ENCODE assay signal across 8 cellular contexts in genomic region chr1:19643602-19644419, GRCh38. TPM values are rescaled to one million over a fixed set of nuclear protein-coding genes. Genes with fewer than 3 reads are reported as not detected.
DNase-seq lines count a peak whose midpoint lies in the region; ATAC-seq and TF ChIP-seq lines count a peak whose summit lies in the region.

NBL1 (plus strand) TSS chr1:19644311; CDS start chr1:19655031, 10,720 bp downstream.

- H3K4me1 ChIP-seq in DOHH2 (ENCODE audit: control insufficient read depth, low read length) (peaks cover 3% of the 10 kb centered on the region; the same call in 1 of the 2 replicates), HUES6 (ENCODE audit: control insufficient read depth, insufficient read depth, low read length) (peaks cover 29% of the 10 kb centered on the region)

- H3K4me3 ChIP-seq in DOHH2 (ENCODE audit: low read length) = peak within 1 kb of the TSS; percentile 35
- peak within 1 kb of the TSS; percentile 95 for H3K4me3 ChIP-seq in HUES6 (ENCODE audit: low read depth, low read length)

- TF ChIP-seq POLR2A in GM18505 (IDR thresholded peaks at IDR 0.05; ENCODE audit: borderline replicate concordance, extremely low read depth, insufficient read depth, insufficient read length) = no peak

- H3K36me3 ChIP-seq in DOHH2 (ENCODE audit: control insufficient read depth, low read length) = no peaks in the 10 kb centered on the region
- H3K36me3 ChIP-seq in HUES6 (ENCODE audit: control insufficient read depth, insufficient read depth, low read length) = no peaks in the 10 kb centered on the region

- H3K4me2 ChIP-seq in DOHH2 (ENCODE audit: low read length) = peak within 1 kb of the TSS; percentile 58

- intact Hi-C loops in left colon (cut with DNase I, micrococcal nuclease) = no loop called here

- H4K20me1 ChIP-seq in DOHH2 (ENCODE audit: control insufficient read depth, insufficient read depth, low read depth, low read length) = no peaks in the 10 kb centered on the region

- H3K9me3 ChIP-seq in DOHH2 (ENCODE audit: control insufficient read depth, insufficient read depth, low read length) (no peaks in the 10 kb centered on the region), HUES6 (ENCODE audit: control insufficient read depth, insufficient read depth, low read depth, low read length) (no peaks in the 10 kb centered on the region)

- TF ChIP-seq CTCF in DOHH2 (IDR thresholded peaks at IDR 0.05; ENCODE audit: low read depth, low read length, poor library complexity, severe bottlenecking) = no peak

- peak; percentile 35 for ATAC-seq in left colon
- ATAC-seq in GM18505 (IDR thresholded peaks at IDR 0.05; ENCODE audit: unreplicated experiment) = no peak

- peak within 1 kb of the TSS; percentile 78 for H3K9ac ChIP-seq in HUES6 (ENCODE audit: low read length)

- H3K9me2 ChIP-seq in DOHH2 (replicated peaks; ENCODE audit: control insufficient read depth, low read length) = no peaks in the 10 kb centered on the region

- H3K27me3 ChIP-seq in DOHH2 (ENCODE audit: control insufficient read depth, low read length) = peaks cover 59% of the 10 kb centered on the region
- peaks cover 51% of the 10 kb centered on the region for H3K27me3 ChIP-seq in HUES6 (ENCODE audit: control insufficient read depth, insufficient read depth, low read length)

- H3K79me2 ChIP-seq in DOHH2 (ENCODE audit: control insufficient read depth, low read length) = no peaks in the 10 kb centered on the region

- no peaks in the 10 kb centered on the region for H3F3A ChIP-seq in DOHH2 (ENCODE audit: control insufficient read depth, insufficient read depth)

- peak; percentile 75 to 77 for DNase-seq in activated CD4-positive, alpha-beta T cell treated with anti-CD3 and anti-CD28 coated beads for 4 hours
- DNase-seq in left colon (peak; percentile 79 to 86), NCI-H1092 (lab: John Stamatoyannopoulos, UW) (no peak)
- DNase-seq in stimulated activated CD4-positive, alpha-beta T cell treated with anti-CD3 and anti-CD28 coated beads, Interleukin-1b, Interleukin-23, amount 100 ng/mL, for 48 hours = peak; percentile 51

- H3K27ac ChIP-seq in DOHH2 (ENCODE audit: low read depth, low read length) (no peak within 1 kb of the TSS), HUES6 (ENCODE audit: low read depth, low read length) (no peak within 1 kb of the TSS), cingulate gyrus (ENCODE audit: low read depth, low read length) (peak within 1 kb of the TSS; percentile 81)

RNA-seq across cellular contexts. Expression of gene NBL1, which starts in this region (rescaled TPM):
- total RNA-seq in left colon = 100 to 1,000 TPM; 373 to 391 TPM
